Comparison of ENCODE assay signal across 1 cellular context in genomic region chr4:54104907-54105306, GRCh38.
TF ChIP-seq lines count a peak whose summit lies in the region.

No MANE protein-coding gene starts in this region.

TF ChIP-seq in GM12878, 131 proteins besides CTCF, POLR2A, EP300 and RAD21 (continued from another document):
- no peak for TF ChIP-seq TCF12 (IDR thresholded peaks at IDR 0.05; ENCODE audit: low read depth, low read length)
- no peak for TF ChIP-seq BHLHE40 (IDR thresholded peaks at IDR 0.05; ENCODE audit: borderline replicate concordance in 1 of 2, low read depth in 2 of 2, low read length in 1 of 2)
- TF ChIP-seq, protein P1, sequence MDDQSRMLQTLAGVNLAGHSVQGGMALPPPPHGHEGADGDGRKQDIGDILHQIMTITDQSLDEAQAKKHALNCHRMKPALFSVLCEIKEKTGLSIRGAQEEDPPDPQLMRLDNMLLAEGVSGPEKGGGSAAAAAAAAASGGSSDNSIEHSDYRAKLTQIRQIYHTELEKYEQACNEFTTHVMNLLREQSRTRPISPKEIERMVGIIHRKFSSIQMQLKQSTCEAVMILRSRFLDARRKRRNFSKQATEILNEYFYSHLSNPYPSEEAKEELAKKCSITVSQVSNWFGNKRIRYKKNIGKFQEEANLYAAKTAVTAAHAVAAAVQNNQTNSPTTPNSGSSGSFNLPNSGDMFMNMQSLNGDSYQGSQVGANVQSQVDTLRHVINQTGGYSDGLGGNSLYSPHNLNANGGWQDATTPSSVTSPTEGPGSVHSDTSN (IDR thresholded peaks at IDR 0.05; ENCODE audit: insufficient replicate concordance, low read depth, low read length), result no peak
- no peak for TF ChIP-seq SMARCA5 (IDR thresholded peaks at IDR 0.05)
- TF ChIP-seq BACH1 (IDR thresholded peaks at IDR 0.05; ENCODE audit: borderline replicate concordance), result no peak
- TF ChIP-seq ZNF24 (IDR thresholded peaks at IDR 0.05), result no peak
TF ChIP-seq in GM12878: peak in this region for 0.
